ENCODE assay signal across 8 cellular contexts in the genomic region with DNA sequence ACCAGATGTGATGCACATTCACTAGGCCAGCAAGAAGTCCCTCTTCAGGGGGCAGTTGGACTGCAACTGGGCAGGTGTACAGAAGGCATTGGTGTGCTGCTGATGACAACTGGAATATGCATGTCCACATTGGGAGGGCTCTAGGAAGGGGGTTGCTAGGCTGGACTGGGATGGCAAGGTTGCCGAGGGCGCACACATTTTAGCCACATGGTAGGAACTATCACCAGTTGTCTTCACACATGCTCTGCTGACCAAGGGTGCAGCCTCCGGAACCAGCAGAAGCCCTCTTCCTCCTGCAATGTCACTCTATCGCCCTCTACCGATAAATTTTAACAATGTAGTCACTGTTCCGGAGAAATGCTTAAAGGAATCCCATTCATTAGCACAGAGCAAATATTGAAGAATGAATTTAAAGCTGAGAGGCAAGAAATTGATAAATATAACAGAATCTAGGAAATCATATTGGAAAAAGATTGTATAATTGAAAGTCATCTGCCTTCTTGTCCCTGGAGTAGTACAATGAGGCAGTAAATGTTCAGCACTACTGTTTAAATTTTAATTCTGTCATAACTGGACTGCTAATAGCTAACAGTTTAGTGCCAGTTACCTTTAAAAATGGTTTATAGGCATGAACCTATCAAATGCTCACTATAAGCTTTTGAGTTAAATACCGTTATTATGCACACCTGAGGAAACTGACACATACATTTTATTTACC. TPM values are rescaled to one million over a fixed set of nuclear protein-coding genes. Genes with fewer than 3 reads are reported as not detected.
DNase-seq lines count a peak whose midpoint lies in the region; ATAC-seq, FAIRE-seq and TF ChIP-seq lines count a peak whose summit lies in the region.

No MANE protein-coding gene starts in this region.

- H3K79me2 ChIP-seq in SU-DHL-6 (ENCODE audit: insufficient read depth, low read length), result no peaks in the 10 kb centered on the region
- H3K79me2 ChIP-seq in keratinocyte (ENCODE audit: control insufficient read depth, insufficient read depth, low read length), result no peaks in the 10 kb centered on the region

- ATAC-seq in GM18498 (IDR thresholded peaks at IDR 0.05; ENCODE audit: unreplicated experiment) (peak; percentile 94), HG02798 (IDR thresholded peaks at IDR 0.05; ENCODE audit: poor library complexity, unreplicated experiment) (peak; percentile 91)

- no peak overlapping the region for H3K9ac ChIP-seq in SU-DHL-6 (ENCODE audit: low read length)
- H3K9ac ChIP-seq in keratinocyte (ENCODE audit: control insufficient read depth, extremely low read depth, insufficient read depth, low read length), result no peak overlapping the region

- H3K4me2 ChIP-seq in SU-DHL-6 (ENCODE audit: low read depth, low read length, poor library complexity, severe bottlenecking) (no peak overlapping the region), keratinocyte (ENCODE audit: control insufficient read depth, extremely low read depth, insufficient read depth, low read depth, low read length) (no peak overlapping the region)

- H3K27ac ChIP-seq in SU-DHL-6 (ENCODE audit: low read depth, low read length) (no peak overlapping the region), breast epithelium (no peak overlapping the region), keratinocyte (ENCODE audit: control insufficient read depth, insufficient read depth, low read length) (no peak overlapping the region)

- DNase-seq in AG09309 (ENCODE audit: low read depth) (peak; percentile 24), NCI-H1092 (lab: John Stamatoyannopoulos, UW) (peak; percentile 15), breast epithelium (ENCODE audit: low spot score in 2 of 2) (no peak), keratinocyte (ENCODE audit: low read depth, low spot score) (peak; percentile 17)
- peak; percentile 47 for DNase-seq in stimulated activated CD4-positive, alpha-beta T cell treated with anti-CD3 and anti-CD28 coated beads, Interleukin-4, amount 100 ng/mL, for 24 hours

- H4K20me1 ChIP-seq in SU-DHL-6 (ENCODE audit: low read depth, low read length), result no peaks in the 10 kb centered on the region
- no peaks in the 10 kb centered on the region for H4K20me1 ChIP-seq in keratinocyte (ENCODE audit: control insufficient read depth, extremely low read depth, insufficient read depth, low read length)

- H3K4me1 ChIP-seq in breast epithelium (no peaks in the 10 kb centered on the region), keratinocyte (ENCODE audit: control insufficient read depth, extremely low read depth, insufficient read depth, low read length) (no peaks in the 10 kb centered on the region)

- H3K27me3 ChIP-seq in SU-DHL-6 (ENCODE audit: low read length) (no peaks in the 10 kb centered on the region), breast epithelium (no peaks in the 10 kb centered on the region), keratinocyte (ENCODE audit: control insufficient read depth, extremely low read depth, insufficient read depth, low read length) (peaks cover 6% of the 10 kb centered on the region)

- intact Hi-C loops in breast epithelium (cut with DNase I; ENCODE audit: low total_unique reads), result no loop called here

- H3K36me3 ChIP-seq in SU-DHL-6 (ENCODE audit: low read length) (no peaks in the 10 kb centered on the region), breast epithelium (no peaks in the 10 kb centered on the region), keratinocyte (ENCODE audit: control insufficient read depth in 2 of 2, extremely low read depth in 1 of 2, insufficient read depth in 2 of 2, low read length in 2 of 2) (no peaks in the 10 kb centered on the region)

- H3F3A ChIP-seq in SU-DHL-6 (ENCODE audit: insufficient read depth), result no peaks in the 10 kb centered on the region

- H3K9me3 ChIP-seq in SU-DHL-6 (ENCODE audit: insufficient read depth, low read length) (no peaks in the 10 kb centered on the region), breast epithelium (no peaks in the 10 kb centered on the region), keratinocyte (ENCODE audit: control insufficient read depth, low read depth, low read length) (no peaks in the 10 kb centered on the region)

- TF ChIP-seq CTCF in AG09309 (IDR thresholded peaks at IDR 0.05; ENCODE audit: control insufficient read depth, insufficient read depth, low read depth, low read length, missing control alignments) (peak; percentile 83), SU-DHL-6 (IDR thresholded peaks at IDR 0.05; ENCODE audit: insufficient read depth, low read length, poor library complexity, severe bottlenecking) (peak; percentile 77), breast epithelium (IDR thresholded peaks at IDR 0.05) (peak; percentile 44 to 84 (median 71)), keratinocyte (optimal IDR thresholded peaks at IDR 0.05 in 1 of 3, IDR thresholded peaks at IDR 0.05 in 1 of 3, conservative IDR thresholded peaks at IDR 0.05 in 1 of 3; ENCODE audit: extremely low read depth in 1 of 3, insufficient read depth in 2 of 3, low read length in 3 of 3) (peak; percentile 79 to 80 (median 79))

- no peaks in the 10 kb centered on the region for H3K9me2 ChIP-seq in SU-DHL-6 (replicated peaks; ENCODE audit: insufficient read depth, low read length)

- H2AFZ ChIP-seq in SU-DHL-6 (ENCODE audit: low read depth, low read length, severe bottlenecking) (peak overlapping the region; percentile 71), keratinocyte (ENCODE audit: control insufficient read depth, low read length) (no peak overlapping the region)

- FAIRE-seq in keratinocyte (lab: Jason Lieb, UNC), result peak; percentile 74

- H3K4me3 ChIP-seq in AG09309 (ENCODE audit: control insufficient read depth, low read depth, low read length) (no peak overlapping the region), SU-DHL-6 (ENCODE audit: insufficient read depth, low read length, poor library complexity, severe bottlenecking) (no peak overlapping the region), breast epithelium (no peak overlapping the region), keratinocyte (ENCODE audit: control insufficient read depth in 2 of 3, extremely low read depth in 1 of 3, insufficient read depth in 2 of 3, low read depth in 1 of 3, low read length in 3 of 3) (no peak overlapping the region)

- no peaks in the 10 kb centered on the region for H3K9me1 ChIP-seq in keratinocyte (ENCODE audit: control insufficient read depth, extremely low read depth, insufficient read depth, low read length)

- dilution Hi-C loops in keratinocyte (cut with MboI; ENCODE audit: extremely low pct_ligation_motif_present, low sequenced_read_pairs), result no loop called here

- no peak for TF ChIP-seq POLR2A in breast epithelium (IDR thresholded peaks at IDR 0.05)

RNA-seq across cellular contexts. Expression of a gene that starts 22.6 kb away (rescaled TPM):
- 10 to 100 TPM; 12.1 to 16.0 (median 12.2) TPM for total RNA-seq in breast epithelium
- 7.3 to 8.9 TPM (median 8.5 TPM) in 3 replicates for polyA plus RNA-seq in keratinocyte
- polyA plus RNA-seq in keratinocyte (2011; ENCODE audit: low read depth), result 1.6 TPM
- 3.8 and 5.5 TPM in 2 replicates for polyA plus RNA-seq in keratinocyte (2011; cell fraction: cytosol; rRNA removed)
- 21.3 and 23.2 TPM in 2 replicates for polyA plus RNA-seq in keratinocyte (2011; cell fraction: nucleus; rRNA removed)
- polyA plus RNA-seq in keratinocyte (2012; ENCODE audit: low replicate concordance), result 6.8 and 7.0 TPM in 2 replicates
- polyA minus RNA-seq in keratinocyte, result 4.5 to 5.8 TPM (median 5.1 TPM) in 3 replicates
- 5.9 TPM for polyA minus RNA-seq in keratinocyte (2011; cell fraction: cytosol; rRNA and poly(A)+ RNA removed)
- 4.5 and 8.4 TPM in 2 replicates for polyA minus RNA-seq in keratinocyte (2011; cell fraction: nucleus; rRNA and poly(A)+ RNA removed)

Comparison
In these comparisons a context has a peak if more than half of its experiments do, and no peak if none do; other contexts are left out.
1. DNase-seq: peak in AG09309 (single experiment), NCI-H1092 (single experiment), keratinocyte (single experiment) and stimulated activated CD4-positive, alpha-beta T cell treated with anti-CD3 and anti-CD28 coated beads, Interleukin-4, amount 100 ng/mL, for 24 hours (single experiment); none in breast epithelium (0 of 2).
2. Peak in every context shown above with its lines, with median percentiles within 50 percentile points of each other: CTCF ChIP-seq.